ENCODE assay signal across 9 cellular contexts in the genomic region with DNA sequence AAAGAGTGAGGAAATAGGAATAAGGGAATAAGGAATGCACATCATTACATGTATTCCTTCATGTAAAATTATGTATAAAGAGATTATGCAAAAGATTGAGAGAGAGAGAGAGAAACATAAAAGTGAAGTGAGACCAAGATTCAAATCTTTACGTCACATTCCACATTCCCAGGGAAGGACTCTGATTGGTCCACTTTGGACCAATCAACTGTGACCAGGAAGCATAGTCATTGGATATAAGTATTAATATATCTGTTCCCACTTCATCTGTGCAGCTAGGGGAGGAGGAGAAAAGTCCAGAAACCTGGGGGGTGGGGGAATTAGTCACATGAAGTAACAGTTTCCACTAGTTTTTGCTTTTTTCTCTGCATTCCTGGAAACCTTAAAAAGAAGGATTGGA.
"Had no signal": no experiment of that assay in that cellular context is flagged by ENCODE, and none has a peak within 500 bp of the region (broad histone marks: within the 10 kb centered on the region; RNA-seq: fewer than 3 reads in every experiment).

No MANE protein-coding gene starts in this region.

- DNase-seq: GM23248, GOT3, H7, H9, HCEC 1CT, HFFc6 had no signal

- H2AFZ ChIP-seq: GM23248 had no signal

- FAIRE-seq: H1, H54 had no signal

- H3K9ac ChIP-seq: GM23248 had no signal

- H3K9me3 Mint-ChIP-seq: H9, HFFc6 had no signal

- H3K36me3 ChIP-seq: HAP-1 had no signal

- H3K9me3 ChIP-seq: HAP-1 had no signal

- H3K27ac ChIP-seq: GM23248 had no signal

- H3K4me3 ChIP-seq: GM23248, HAP-1 had no signal

- H3K27ac Mint-ChIP-seq: H9, HFFc6 had no signal

- H3K4me3 Mint-ChIP-seq: H9, HFFc6 had no signal

- H3K4me1 ChIP-seq: HAP-1 had no signal
